ENCODE assay signal across 29 cellular contexts in the genomic region with DNA sequence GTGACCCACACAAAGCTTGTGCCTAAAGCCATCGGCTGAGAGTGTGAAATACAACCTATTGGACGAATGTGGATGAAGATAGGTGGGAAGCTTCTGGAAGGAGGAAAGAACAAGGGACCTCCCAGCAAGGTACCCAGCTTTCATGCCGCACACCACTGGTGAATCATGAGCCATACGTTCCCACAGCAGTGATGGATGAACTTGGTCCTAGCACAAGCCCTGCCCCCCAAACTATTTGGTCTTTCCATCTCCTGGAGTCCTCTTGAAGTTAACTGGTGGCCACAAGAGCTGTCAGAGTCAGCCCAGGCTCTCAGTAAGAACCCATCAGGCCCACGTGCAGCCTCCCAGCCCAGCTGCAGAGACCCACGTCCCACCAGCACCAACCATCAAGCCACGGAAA.
"Had no signal": no experiment of that assay in that cellular context is flagged by ENCODE, and none has a peak within 500 bp of the region (broad histone marks: within the 10 kb centered on the region; RNA-seq: fewer than 3 reads in every experiment).

No MANE protein-coding gene starts in this region.

- H3K9me3 Mint-ChIP-seq: activated naive CD4-positive, alpha-beta T cell treated with anti-CD3 and anti-CD28 coated beads, Interleukin-2, amount 50 U/mL, for 72 hours; activated naive CD8-positive, alpha-beta T cell treated with anti-CD3 and anti-CD28 coated beads, Interleukin-2, amount 50 U/mL, for 24 hours; IgD-negative memory B cell; T-helper 1 cell treated with Interleukin-12 subunit alpha and Interleukin-12 subunit beta and Interleukin-4 antibody, amounts not matched to agents 30 μg/mL and 1 μg/mL, for 36 hours; WTC11 had no signal

- H3K36me3 Mint-ChIP-seq: activated naive CD4-positive, alpha-beta T cell treated with anti-CD3 and anti-CD28 coated beads, Interleukin-2, amount 50 U/mL, for 72 hours had no signal

- ATAC-seq: activated CD8-positive, alpha-beta T cell treated with anti-CD3 and anti-CD28 coated beads, Interleukin-2, amount 10 ng/mL, durations not matched to agents 7 days and 5 days; activated naive CD4-positive, alpha-beta T cell treated with anti-CD3 and anti-CD28 coated beads, Interleukin-2, amount 50 U/mL, for 72 hours; activated naive CD8-positive, alpha-beta T cell treated with anti-CD3 and anti-CD28 coated beads, Interleukin-2, amount 50 U/mL, for 24 hours; SK-N-SH treated with all-trans-retinoic acid at 6 μM for 48 hours; WTC11 had no signal

- H3K27ac Mint-ChIP-seq: activated CD8-positive, alpha-beta T cell treated with anti-CD3 and anti-CD28 coated beads, Interleukin-2, amount 10 ng/mL, durations not matched to agents 7 days and 5 days; activated naive CD4-positive, alpha-beta T cell treated with anti-CD3 and anti-CD28 coated beads, Interleukin-2, amount 50 U/mL, for 72 hours; activated naive CD8-positive, alpha-beta T cell treated with anti-CD3 and anti-CD28 coated beads, Interleukin-2, amount 50 U/mL, for 24 hours; IgD-negative memory B cell; T-helper 1 cell treated with Interleukin-12 subunit alpha and Interleukin-12 subunit beta and Interleukin-4 antibody, amounts not matched to agents 30 μg/mL and 1 μg/mL, for 36 hours; WTC11 had no signal

- H3K27me3 Mint-ChIP-seq: activated naive CD8-positive, alpha-beta T cell treated with anti-CD3 and anti-CD28 coated beads, Interleukin-2, amount 50 U/mL, for 24 hours; IgD-negative memory B cell had no signal

- H3K9me3 ChIP-seq: Peyer's patch, SJCRH30 had no signal

- H3K27ac ChIP-seq: Peyer's patch, RWPE1, SJCRH30 had no signal

- H3K4me3 Mint-ChIP-seq: activated CD8-positive, alpha-beta T cell treated with anti-CD3 and anti-CD28 coated beads, Interleukin-2, amount 10 ng/mL, durations not matched to agents 7 days and 5 days; activated naive CD8-positive, alpha-beta T cell treated with anti-CD3 and anti-CD28 coated beads, Interleukin-2, amount 50 U/mL, for 24 hours; T-helper 1 cell treated with Interleukin-12 subunit alpha and Interleukin-12 subunit beta and Interleukin-4 antibody, amounts not matched to agents 30 μg/mL and 1 μg/mL, for 36 hours; WTC11 had no signal

- H3K4me1 Mint-ChIP-seq: activated naive CD8-positive, alpha-beta T cell treated with anti-CD3 and anti-CD28 coated beads, Interleukin-2, amount 50 U/mL, for 24 hours; IgD-negative memory B cell had no signal

- H3K4me3 ChIP-seq: Peyer's patch, SJCRH30 had no signal

- H3K27me3 ChIP-seq: Peyer's patch, SJCRH30 had no signal

- DNase-seq: activated CD4-positive, alpha-beta T cell treated with anti-CD3 and anti-CD28 coated beads for 48 hours; activated CD4-positive, alpha-beta T cell treated with anti-CD3 and anti-CD28 coated beads, Interleukin-2, amount 50 U/mL, for 4 hours; activated CD4-positive, CD25-positive, alpha-beta regulatory T cell treated with anti-CD3 and anti-CD28 coated beads, Interleukin-2, amount 50 U/mL, for 72 hours; activated CD8-positive, alpha-beta memory T cell treated with anti-CD3 and anti-CD28 coated beads, Interleukin-2, amount 50 U/mL, for 48 hours; activated CD8-positive, alpha-beta T cell treated with anti-CD3 and anti-CD28 coated beads, Interleukin-2, amount 10 ng/mL, durations not matched to agents 7 days and 5 days; activated naive CD4-positive, alpha-beta T cell treated with Interleukin-2 at 50 U/mL for 16 hours; activated naive CD8-positive, alpha-beta T cell treated with anti-CD3 and anti-CD28 coated beads, Interleukin-2, amount 50 U/mL, for 24 hours; activated T-cell treated with anti-CD3 and anti-CD28 coated beads, Interleukin-2, amount 50 U/mL, for 1 hour; amygdala; KG1; NCI-H1092; NCI-H1417 treated with DMSO at 0.1 percent for 48 hours; NCI-H1694; NCI-H2029; NCI-H2107; NCI-H345; NCI-H510A; NCI-H526 treated with DMSO at 0.1 percent for 48 hours; NCI-H82; Peyer's patch; Right ventricle myocardium superior; SJCRH30; SW 1271 had no signal
